In genomic region chr4:120922390-120923200, GRCh38 we compare ENCODE assay signal across 8 cellular contexts. TPM values are rescaled to one million over a fixed set of nuclear protein-coding genes. Genes with fewer than 3 reads are reported as not detected.
DNase-seq lines count a peak whose midpoint lies in the region; ATAC-seq, FAIRE-seq and TF ChIP-seq lines count a peak whose summit lies in the region.

PRDM5 (minus strand) TSS chr4:120922726; CDS start chr4:120922608, 118 bp downstream.

- peaks cover 0 to 31% of the 10 kb centered on the region in 2 experiments; a peak in 2 of 4 replicates for H3K79me2 ChIP-seq in H1 (ENCODE audit: control insufficient read depth in 1 of 2, insufficient read depth in 2 of 2, low read length in 2 of 2)

- H2AFZ ChIP-seq in H1 (ENCODE audit: low read length), result peak within 1 kb of the TSS; percentile 53

- intact Hi-C loops in CD4-positive, alpha-beta memory T cell (cut with micrococcal nuclease), result loop anchor here (10.0 kb wide), 1 partner anchor 272 kb away; no protein-coding TSS in a partner anchor
- intact Hi-C loops in activated CD4-positive, alpha-beta memory T cell treated with anti-CD3 and anti-CD28 coated beads for 36 hours (cut with micrococcal nuclease), result loop anchor here (1.0 to 10.0 kb wide), 2 partner anchors 122 to 147 kb away; no protein-coding TSS in a partner anchor
- intact Hi-C loops in lower leg skin (cut with DNase I; ENCODE audit: low total_unique reads), result no loop called here

- peaks cover 17 to 24% of the 10 kb centered on the region in 2 donors for H3K27me3 Mint-ChIP-seq in CD4-positive, alpha-beta memory T cell
- H3K27me3 Mint-ChIP-seq in activated CD4-positive, alpha-beta memory T cell treated with anti-CD3 and anti-CD28 coated beads for 36 hours, result peaks cover 36% of the 10 kb centered on the region

- H3K9ac ChIP-seq in H1 (replicated peaks in 1 of 4; ENCODE audit: extremely low read depth in 1 of 4, low read depth in 3 of 4, low read length in 3 of 4), result peak within 1 kb of the TSS; percentile 75 to 86 (median 78)

- FAIRE-seq in HTR-8/SVneo (lab: Jason Lieb, UNC), result no peak
- peak; percentile 97 for FAIRE-seq in H1 (lab: Jason Lieb, UNC)

- peak within 1 kb of the TSS; percentile 73 to 89 for H3K4me2 ChIP-seq in H1 (ENCODE audit: insufficient read depth in 1 of 2, low read depth in 2 of 2, low read length in 2 of 2)

- H2BK20ac ChIP-seq in H1 (ENCODE audit: low read length), result peak within 1 kb of the TSS; percentile 49; the same call in 1 of the 2 replicates

- H3K23me2 ChIP-seq in H1 (ENCODE audit: low read depth, low read length), result peaks cover 10% of the 10 kb centered on the region

- H3K36me3 ChIP-seq in CD4-positive, alpha-beta memory T cell (ENCODE audit: insufficient read depth, low read length), result no peaks in the 10 kb centered on the region
- no peaks in the 10 kb centered on the region; a peak in 1 of 8 replicates for H3K36me3 ChIP-seq in H1 (ENCODE audit: control insufficient read depth in 2 of 4, insufficient read depth in 4 of 4, low read length in 3 of 4)

- no peaks in the 10 kb centered on the region for H3K9me3 ChIP-seq in CD4-positive, alpha-beta memory T cell (ENCODE audit: control insufficient read depth in 1 of 2, low read length in 2 of 2)
- H3K9me3 ChIP-seq in H1 (ENCODE audit: insufficient read depth in 2 of 2, low read depth in 1 of 2, low read length in 1 of 2), result no peaks in the 10 kb centered on the region

- peak in 1 of 2 experiments; percentile 6; a peak in 2 of 4 replicates for TF ChIP-seq RAD21 in H1 (IDR thresholded peaks at IDR 0.05 in 1 of 2, conservative IDR thresholded peaks at IDR 0.05 in 1 of 2; ENCODE audit: low read depth in 2 of 2, low read length in 2 of 2)

- peaks cover 9 to 17% (median 10%) of the 10 kb centered on the region in 4 donors for H3K4me1 Mint-ChIP-seq in CD4-positive, alpha-beta memory T cell
- H3K4me1 Mint-ChIP-seq in activated CD4-positive, alpha-beta memory T cell treated with anti-CD3 and anti-CD28 coated beads for 36 hours (ENCODE audit: low read depth), result peaks cover 8% of the 10 kb centered on the region

- peak within 1 kb of the TSS in 6 of 7 donors; percentile 38 to 70 (median 50) for H3K27ac Mint-ChIP-seq in CD4-positive, alpha-beta memory T cell
- no peak within 1 kb of the TSS for H3K27ac Mint-ChIP-seq in activated CD4-positive, alpha-beta memory T cell treated with anti-CD3 and anti-CD28 coated beads for 36 hours

- H3K18ac ChIP-seq in H1 (ENCODE audit: extremely low read depth, low read length), result peak within 1 kb of the TSS; percentile 92

- H4K5ac ChIP-seq in H1 (ENCODE audit: insufficient read length, low read depth, low read length), result peak within 1 kb of the TSS; percentile 67

- peak within 1 kb of the TSS; percentile 94 for H4K8ac ChIP-seq in H1 (ENCODE audit: extremely low read depth, insufficient read depth, low read length)

- H2BK12ac ChIP-seq in H1 (ENCODE audit: low read depth, low read length), result no peak within 1 kb of the TSS; the same call in 1 of the 2 replicates

- POLR2A ChIA-PET in CD4-positive, alpha-beta memory T cell (lab: Charles Lee; ENCODE audit: partially characterized antibody), result no interaction called here
- POLR2A ChIA-PET in activated CD4-positive, alpha-beta memory T cell treated with anti-CD3 and anti-CD28 coated beads for 36 hours (lab: Charles Lee), result no interaction called here
- POLR2A ChIA-PET in H1 (lab: Charles Lee; ENCODE audit: partially characterized antibody), result interaction anchor here (0.7 to 3.5 kb wide), 7 partner anchors 9 to 90 kb away, joined by 3 to 14 read pairs (median 3); no protein-coding TSS in a partner anchor

- ATAC-seq in HG02588 (IDR thresholded peaks at IDR 0.05; ENCODE audit: unreplicated experiment) (no peak), HG02973 (IDR thresholded peaks at IDR 0.05; ENCODE audit: unreplicated experiment) (no peak)

- peak within 1 kb of the TSS; percentile 44 for H2BK120ac ChIP-seq in H1 (replicated peaks; ENCODE audit: low read depth, low read length)

- peaks cover 0 to 2% (median 0%) of the 10 kb centered on the region in 8 donors for H3K9me3 Mint-ChIP-seq in CD4-positive, alpha-beta memory T cell
- no peaks in the 10 kb centered on the region for H3K9me3 Mint-ChIP-seq in activated CD4-positive, alpha-beta memory T cell treated with anti-CD3 and anti-CD28 coated beads for 36 hours

- H3K79me1 ChIP-seq in H1 (ENCODE audit: low read depth, low read length), result no peaks in the 10 kb centered on the region; the same call in none of the 2 replicates

- peak within 1 kb of the TSS; percentile 86 for H2BK5ac ChIP-seq in H1 (ENCODE audit: low read depth, low read length)

- no peak within 1 kb of the TSS for H2AK5ac ChIP-seq in H1 (ENCODE audit: low read depth, low read length)

- no peak within 1 kb of the TSS for H2BK15ac ChIP-seq in H1 (ENCODE audit: low read length)

- DNase-seq in CD4-positive, alpha-beta memory T cell, result peak in 4 of 5 donors; percentile 2 to 15 (median 6)
- DNase-seq in HTR-8/SVneo (ENCODE audit: insufficient read length, low spot score), result peak; percentile 47
- peak; percentile 31 for DNase-seq in activated CD4-positive, alpha-beta memory T cell treated with anti-CD3 and anti-CD28 coated beads for 36 hours
- DNase-seq in H1 (ENCODE audit: low read depth in 1 of 2, low spot score in 2 of 2), result peak; percentile 43 to 87
- DNase-seq in lower leg skin (ENCODE audit: low spot score in 2 of 2), result peak; percentile 19 to 88
- DNase-seq in stimulated activated CD4-positive, alpha-beta T cell treated with anti-CD3 and anti-CD28 coated beads, Interleukin-4, amount 100 ng/mL, for 1 hour, result peak; percentile 31

- peaks cover 9% of the 10 kb centered on the region for H3K4me1 ChIP-seq in CD4-positive, alpha-beta memory T cell (ENCODE audit: insufficient read depth, low read length)
- peaks cover 3 to 20% (median 8%) of the 10 kb centered on the region in 4 experiments; a peak in 6 of 7 replicates for H3K4me1 ChIP-seq in H1 (replicated peaks in 1 of 4; ENCODE audit: control insufficient read depth in 3 of 4, insufficient read depth in 4 of 4, low read length in 3 of 4)

- no peaks in the 10 kb centered on the region for H4K20me1 ChIP-seq in H1 (replicated peaks in 1 of 2; ENCODE audit: control insufficient read depth in 1 of 2, insufficient read depth in 2 of 2, low read length in 2 of 2)

- TF ChIP-seq POLR2A in H1 (IDR thresholded peaks at IDR 0.05; ENCODE audit: control extremely low read depth in 1 of 2, low read depth in 2 of 2, low read length in 2 of 2) (peak; percentile 56 to 79), lower leg skin (IDR thresholded peaks at IDR 0.05) (no peak)

- no peak within 1 kb of the TSS for H3K27ac ChIP-seq in CD4-positive, alpha-beta memory T cell (ENCODE audit: low read depth, low read length)
- H3K27ac ChIP-seq in H1 (ENCODE audit: low read depth, low read length), result peak within 1 kb of the TSS; percentile 86

- no peaks in the 10 kb centered on the region for H3K27me3 ChIP-seq in CD4-positive, alpha-beta memory T cell (ENCODE audit: insufficient read depth, low read length)
- H3K27me3 ChIP-seq in H1 (replicated peaks in 1 of 4; ENCODE audit: control insufficient read depth in 3 of 4, extremely low read depth in 1 of 4, insufficient read depth in 3 of 4, low read length in 3 of 4), result no peaks in the 10 kb centered on the region; a peak in 2 of 7 replicates

- CTCF ChIA-PET in CD4-positive, alpha-beta memory T cell (lab: Charles Lee; ENCODE audit: partially characterized antibody), result no interaction called here
- CTCF ChIA-PET in activated CD4-positive, alpha-beta memory T cell treated with anti-CD3 and anti-CD28 coated beads for 36 hours (lab: Charles Lee), result interaction anchor here (0.8 to 1.0 kb wide), 2 partner anchors 270 to 389 kb away, joined by 4 read pairs; no protein-coding TSS in a partner anchor
- CTCF ChIA-PET in H1 (lab: Charles Lee; ENCODE audit: partially characterized antibody), result interaction anchor here (1.0 to 1.8 kb wide), 5 partner anchors 24 to 148 kb away, joined by 3 to 5 read pairs (median 3); no protein-coding TSS in a partner anchor

- peak within 1 kb of the TSS in 1 of 2 donors; percentile 49 for H3K4me3 ChIP-seq in CD4-positive, alpha-beta memory T cell (ENCODE audit: low read length in 2 of 2)
- peak within 1 kb of the TSS; percentile 72 to 93 (median 78) for H3K4me3 ChIP-seq in H1 (ENCODE audit: extremely low read depth in 1 of 4, insufficient read depth in 2 of 4, low read depth in 3 of 4, low read length in 4 of 4)
- peak within 1 kb of the TSS; percentile 56 for H3K4me3 ChIP-seq in lower leg skin (ENCODE audit: low read depth, poor library complexity, severe bottlenecking)

- TF ChIP-seq EP300 in H1 (IDR thresholded peaks at IDR 0.05; ENCODE audit: borderline replicate concordance in 1 of 2, low read depth in 2 of 2, low read length in 2 of 2), result peak in 1 of 2 experiments; percentile 28; a peak in 1 of 3 replicates

- no peak within 1 kb of the TSS for H3K23ac ChIP-seq in H1 (ENCODE audit: insufficient read length)

- peak within 1 kb of the TSS; percentile 98 for H4K91ac ChIP-seq in H1 (replicated peaks; ENCODE audit: insufficient read length, low read length)

- peak within 1 kb of the TSS; percentile 82 to 96 (median 90) for H3K4me3 Mint-ChIP-seq in CD4-positive, alpha-beta memory T cell
- H3K4me3 Mint-ChIP-seq in activated CD4-positive, alpha-beta memory T cell treated with anti-CD3 and anti-CD28 coated beads for 36 hours, result peak within 1 kb of the TSS; percentile 77

- peak within 1 kb of the TSS; percentile 87 for H3K4ac ChIP-seq in H1 (replicated peaks; ENCODE audit: insufficient read length, low read depth, low read length)

- TF ChIP-seq CTCF in H1 (IDR thresholded peaks at IDR 0.05; ENCODE audit: control extremely low read depth in 1 of 3, insufficient read depth in 1 of 3, low read depth in 1 of 3, low read length in 3 of 3), result peak in 2 of 3 experiments; percentile 8 to 10; a peak in 3 of 4 replicates
- TF ChIP-seq CTCF in lower leg skin (IDR thresholded peaks at IDR 0.05), result no peak

- peak within 1 kb of the TSS; percentile 9 for H3K14ac ChIP-seq in H1 (ENCODE audit: insufficient read length)

- 3% methylated on average over 30 of the region's 85 CpGs; no CpG with 5 or more reads in 1 of the 2 experiments for WGBS in H1 (ENCODE audit: extremely low coverage in 1 of 2, insufficient coverage in 1 of 2, insufficient read length in 1 of 2, insufficient replicate concordance in 2 of 2, low coverage in 1 of 2, low lambda C conversion rate in 2 of 2, missing lambda C conversion rate in 1 of 2), 2 experiments
- WGBS in lower leg skin, 2 donors, result 1 to 2% methylated on average over 25 to 26 of the region's 85 CpGs

- H3K56ac ChIP-seq in H1 (replicated peaks; ENCODE audit: insufficient read length, low read depth, low read length), result peak within 1 kb of the TSS; percentile 84

- H3K36me3 Mint-ChIP-seq in CD4-positive, alpha-beta memory T cell, result peaks cover 0 to 2% of the 10 kb centered on the region in 2 donors
- no peaks in the 10 kb centered on the region for H3K36me3 Mint-ChIP-seq in activated CD4-positive, alpha-beta memory T cell treated with anti-CD3 and anti-CD28 coated beads for 36 hours

RNA-seq across cellular contexts. Expression of gene PRDM5, which starts in this region (rescaled TPM):
- total RNA-seq in CD4-positive, alpha-beta memory T cell, result under 1 TPM; 0.28 to 0.84 TPM
- under 1 TPM; 0.24 to 0.44 TPM for polyA plus RNA-seq in CD4-positive, alpha-beta memory T cell
- total RNA-seq in activated CD4-positive, alpha-beta memory T cell treated with anti-CD3 and anti-CD28 coated beads for 36 hours, result under 1 TPM; 0.17 TPM
- 23.4 and 23.7 TPM in 2 replicates for total RNA-seq in H1 (2021; fragmentation: NEBNext Ultra II Directional; extraction: Animal tissue kit (Norgen Biotek cat#: 25700))
- polyA plus RNA-seq in H1 (2011; rRNA removed), result 6.4 and 8.2 TPM in 2 replicates
- polyA plus RNA-seq in H1 (2011; cell fraction: cytosol; rRNA removed), result 10.8 TPM
- 21.4 TPM for polyA plus RNA-seq in H1 (2011; cell fraction: nucleus; rRNA removed)
- 9.5 to 19.1 TPM (median 12.8 TPM) in 4 replicates for polyA plus RNA-seq in H1 (2012, experiment 1 of 2)
- 0.85 TPM for polyA plus RNA-seq in H1 (2012, experiment 2 of 2)
- polyA plus RNA-seq in H1 (2013, experiment 1 of 2), result 11.7 TPM
- polyA plus RNA-seq in H1 (2013, experiment 2 of 2), result 10.5 TPM
- 25.0 and 39.5 TPM in 2 replicates for polyA minus RNA-seq in H1 (2011; rRNA and poly(A)+ RNA removed)
- polyA minus RNA-seq in H1 (2011; cell fraction: cytosol; rRNA and poly(A)+ RNA removed), result 14.7 TPM
- 118 TPM for polyA minus RNA-seq in H1 (2011; cell fraction: nucleus; rRNA and poly(A)+ RNA removed)
- 1 to 10 TPM; 1.2 to 6.9 (median 4.4) TPM for total RNA-seq in lower leg skin

Comparison
In these comparisons a context has a peak if more than half of its experiments do, and no peak if none do; other contexts are left out.
1. Peak in DNase-seq in CD4-positive, alpha-beta memory T cell; RNA of the gene not detected or under 1 TPM.
2. Peak in DNase-seq in activated CD4-positive, alpha-beta memory T cell treated with anti-CD3 and anti-CD28 coated beads for 36 hours; RNA of the gene not detected or under 1 TPM.
3. DNase-seq: peak in every context shown above with its lines; median percentile 65 in H1; 54 in lower leg skin; 47 in HTR-8/SVneo; 31 in activated CD4-positive, alpha-beta memory T cell treated with anti-CD3 and anti-CD28 coated beads for 36 hours; 31 in stimulated activated CD4-positive, alpha-beta T cell treated with anti-CD3 and anti-CD28 coated beads, Interleukin-4, amount 100 ng/mL, for 1 hour; 6 in CD4-positive, alpha-beta memory T cell.
4. CTCF ChIP-seq: peak in H1 (2 of 3); none in lower leg skin (0 of 3).
5. POLR2A ChIP-seq: peak in H1 (2 of 2); none in lower leg skin (0 of 2).